Comparison of ENCODE assay signal across 8 cellular contexts in genomic region chr3:42591811-42592210, GRCh38. TPM values are rescaled to one million over a fixed set of nuclear protein-coding genes. Genes with fewer than 3 reads are reported as not detected.
A peak's percentile ranks its signal among the peaks of the same experiment; 100 is the strongest.
DNase-seq lines count a peak whose midpoint lies in the region; FAIRE-seq and TF ChIP-seq lines count a peak whose summit lies in the region.

No MANE protein-coding gene starts in this region.

- no peaks in the 10 kb centered on the region for H3K9me1 ChIP-seq in keratinocyte (ENCODE audit: control insufficient read depth, extremely low read depth, insufficient read depth, low read length)

- peaks cover 3 to 4% of the 10 kb centered on the region in 2 donors for H3K36me3 ChIP-seq in ascending aorta
- H3K36me3 ChIP-seq in keratinocyte (ENCODE audit: control insufficient read depth in 2 of 2, extremely low read depth in 1 of 2, insufficient read depth in 2 of 2, low read length in 2 of 2), result peaks cover 2 to 5% of the 10 kb centered on the region in 2 experiments
- H3K36me3 ChIP-seq in transverse colon, result peaks cover 0 to 15% (median 0%) of the 10 kb centered on the region in 4 donors

- FAIRE-seq in keratinocyte (lab: Jason Lieb, UNC), result no peak

- H3K27me3 Mint-ChIP-seq in activated naive CD4-positive, alpha-beta T cell treated with anti-CD3 and anti-CD28 coated beads, Interleukin-2, amount 10 ng/mL, durations not matched to agents 7 days and 5 days, result no peaks in the 10 kb centered on the region

- H3K9ac ChIP-seq in keratinocyte (ENCODE audit: control insufficient read depth, extremely low read depth, insufficient read depth, low read length), result peak overlapping the region; percentile 84

- peaks cover 22% of the 10 kb centered on the region for H3K79me2 ChIP-seq in keratinocyte (ENCODE audit: control insufficient read depth, insufficient read depth, low read length)

- DNase-seq in activated naive CD4-positive, alpha-beta T cell treated with anti-CD3 and anti-CD28 coated beads, Interleukin-2, amount 10 ng/mL, durations not matched to agents 7 days and 5 days, result no peak
- no peak for DNase-seq in activated naive CD4-positive, alpha-beta T cell treated with Interleukin-2 at 50 U/mL for 16 hours
- no peak for DNase-seq in ascending aorta (ENCODE audit: low spot score in 2 of 2)
- DNase-seq in keratinocyte (ENCODE audit: low read depth, low spot score), result no peak
- no peak for DNase-seq in transverse colon
- DNase-seq in anterior cingulate cortex (lab: John Stamatoyannopoulos, UW), result no peak
- no peak for DNase-seq in kidney glomerular epithelial cell (lab: John Stamatoyannopoulos, UW)
- DNase-seq in effector CD4-positive, alpha-beta T cell, result no peak

- no peak for TF ChIP-seq EP300 in transverse colon (IDR thresholded peaks at IDR 0.05; ENCODE audit: low read depth)

- dilution Hi-C loops in keratinocyte (cut with MboI; ENCODE audit: extremely low pct_ligation_motif_present, low sequenced_read_pairs), result no loop called here

- TF ChIP-seq CTCF in ascending aorta (IDR thresholded peaks at IDR 0.05) (no peak), keratinocyte (optimal IDR thresholded peaks at IDR 0.05 in 1 of 3, IDR thresholded peaks at IDR 0.05 in 1 of 3, conservative IDR thresholded peaks at IDR 0.05 in 1 of 3; ENCODE audit: extremely low read depth in 1 of 3, insufficient read depth in 2 of 3, low read length in 3 of 3) (no peak), transverse colon (IDR thresholded peaks at IDR 0.05) (no peak)

- peak overlapping the region; percentile 81 for H3K4me2 ChIP-seq in keratinocyte (ENCODE audit: control insufficient read depth, extremely low read depth, insufficient read depth, low read depth, low read length)

- TF ChIP-seq POLR2A in transverse colon (IDR thresholded peaks at IDR 0.05), result no peak

- H3K4me1 ChIP-seq in ascending aorta (peaks cover 0 to 8% of the 10 kb centered on the region in 2 donors), keratinocyte (ENCODE audit: control insufficient read depth, extremely low read depth, insufficient read depth, low read length) (peaks cover 14% of the 10 kb centered on the region), transverse colon (peaks cover 5 to 23% (median 12%) of the 10 kb centered on the region in 4 donors)

- peaks cover 40% of the 10 kb centered on the region for H3K4me1 Mint-ChIP-seq in activated naive CD4-positive, alpha-beta T cell treated with anti-CD3 and anti-CD28 coated beads, Interleukin-2, amount 10 ng/mL, durations not matched to agents 7 days and 5 days

- intact Hi-C loops in ascending aorta (cut with DNase I) (no loop called here), transverse colon (cut with DNase I; ENCODE audit: low total_unique reads) (no loop called here)

- peak overlapping the region; percentile 98 for H3K4me3 Mint-ChIP-seq in activated naive CD4-positive, alpha-beta T cell treated with anti-CD3 and anti-CD28 coated beads, Interleukin-2, amount 10 ng/mL, durations not matched to agents 7 days and 5 days

- peaks cover 40% of the 10 kb centered on the region for H3K36me3 Mint-ChIP-seq in activated naive CD4-positive, alpha-beta T cell treated with anti-CD3 and anti-CD28 coated beads, Interleukin-2, amount 10 ng/mL, durations not matched to agents 7 days and 5 days

- 63 to 70% methylated on average over 3 to 4 of the region's 4 CpGs for WGBS in transverse colon (ENCODE audit: low coverage in 1 of 2), 2 donors

- H3K27ac ChIP-seq in ascending aorta (peak overlapping the region; percentile 81 to 91), keratinocyte (ENCODE audit: control insufficient read depth, insufficient read depth, low read length) (peak overlapping the region; percentile 76), transverse colon (peak overlapping the region; percentile 87 to 93 (median 90))

- no peaks in the 10 kb centered on the region for H3K9me3 ChIP-seq in ascending aorta
- no peaks in the 10 kb centered on the region for H3K9me3 ChIP-seq in keratinocyte (ENCODE audit: control insufficient read depth, low read depth, low read length)
- no peaks in the 10 kb centered on the region for H3K9me3 ChIP-seq in transverse colon

- no peaks in the 10 kb centered on the region for H4K20me1 ChIP-seq in keratinocyte (ENCODE audit: control insufficient read depth, extremely low read depth, insufficient read depth, low read length)

- peak overlapping the region; percentile 97 for H3K27ac Mint-ChIP-seq in activated naive CD4-positive, alpha-beta T cell treated with anti-CD3 and anti-CD28 coated beads, Interleukin-2, amount 10 ng/mL, durations not matched to agents 7 days and 5 days

- CTCF ChIA-PET in activated naive CD4-positive, alpha-beta T cell treated with anti-CD3 and anti-CD28 coated beads, Interleukin-2, amount 10 ng/mL, durations not matched to agents 7 days and 5 days (lab: Charles Lee), result interaction anchor here (0.8 to 2.0 kb wide), 2 partner anchors 9 to 10 kb away, joined by 3 to 14 read pairs; partner anchors contain the start of gene NKTR

- in situ Hi-C loops in transverse colon (cut with MboI; ENCODE audit: low pct_ligation_motif_present in 1 of 4, low pct_unique_long_range_greater_than_20kb in 1 of 4, low sequenced_read_pairs in 3 of 4), result loop anchor here in 1 of 4 donors (25.0 kb wide), 1 partner anchor 170 kb away; the partner anchor contains the start of gene CCDC13

- no peak overlapping the region for H2AFZ ChIP-seq in keratinocyte (ENCODE audit: control insufficient read depth, low read length)

- H3K4me3 ChIP-seq in ascending aorta (peak overlapping the region; percentile 78 to 93), keratinocyte (ENCODE audit: control insufficient read depth in 2 of 3, extremely low read depth in 1 of 3, insufficient read depth in 2 of 3, low read depth in 1 of 3, low read length in 3 of 3) (peak overlapping the region; percentile 62 to 80 (median 79)), transverse colon (peak overlapping the region in 1 of 4 donors; percentile 90)

- no peaks in the 10 kb centered on the region for H3K9me3 Mint-ChIP-seq in activated naive CD4-positive, alpha-beta T cell treated with anti-CD3 and anti-CD28 coated beads, Interleukin-2, amount 10 ng/mL, durations not matched to agents 7 days and 5 days

- H3K27me3 ChIP-seq in ascending aorta, result no peaks in the 10 kb centered on the region
- H3K27me3 ChIP-seq in keratinocyte (ENCODE audit: control insufficient read depth, extremely low read depth, insufficient read depth, low read length), result no peaks in the 10 kb centered on the region
- H3K27me3 ChIP-seq in transverse colon, result no peaks in the 10 kb centered on the region

RNA-seq across cellular contexts. Expression of gene SS18L2, which starts 1.2 kb away (rescaled TPM):
- total RNA-seq in ascending aorta, result 1.5 TPM
- 27.6 to 48.3 TPM (median 36.2 TPM) in 3 replicates for polyA plus RNA-seq in keratinocyte
- polyA plus RNA-seq in keratinocyte (2011; ENCODE audit: low read depth), result 3.6 TPM
- 22.6 and 43.4 TPM in 2 replicates for polyA plus RNA-seq in keratinocyte (2011; cell fraction: cytosol; rRNA removed)
- 13.4 and 17.6 TPM in 2 replicates for polyA plus RNA-seq in keratinocyte (2011; cell fraction: nucleus; rRNA removed)
- 32.7 and 36.5 TPM in 2 replicates for polyA plus RNA-seq in keratinocyte (2012; ENCODE audit: low replicate concordance)
- 8.1 to 17.5 TPM (median 13.3 TPM) in 3 replicates for polyA minus RNA-seq in keratinocyte
- polyA minus RNA-seq in keratinocyte (2011; cell fraction: cytosol; rRNA and poly(A)+ RNA removed), result 22.1 TPM
- 1.7 and 4.3 TPM in 2 replicates for polyA minus RNA-seq in keratinocyte (2011; cell fraction: nucleus; rRNA and poly(A)+ RNA removed)
- total RNA-seq in transverse colon, result 10 to 100 TPM in 3 of 4 donors, 1 to 10 TPM in 1; 3.4 to 23.9 (median 15.8) TPM

RNA-seq across cellular contexts. Expression of gene NKTR, which starts 8.7 kb away (rescaled TPM):
- total RNA-seq in ascending aorta, result 41.7 TPM
- polyA plus RNA-seq in keratinocyte, result 15.2 to 38.6 TPM (median 25.3 TPM) in 3 replicates
- polyA plus RNA-seq in keratinocyte (2011; ENCODE audit: low read depth), result 129 TPM
- 4.2 and 7.9 TPM in 2 replicates for polyA plus RNA-seq in keratinocyte (2011; cell fraction: cytosol; rRNA removed)
- polyA plus RNA-seq in keratinocyte (2011; cell fraction: nucleus; rRNA removed), result 83.0 and 110 TPM in 2 replicates
- 11.3 and 17.9 TPM in 2 replicates for polyA plus RNA-seq in keratinocyte (2012; ENCODE audit: low replicate concordance)
- 4.1 to 41.1 TPM (median 10.5 TPM) in 3 replicates for polyA minus RNA-seq in keratinocyte
- polyA minus RNA-seq in keratinocyte (2011; cell fraction: cytosol; rRNA and poly(A)+ RNA removed), result 6.3 TPM
- polyA minus RNA-seq in keratinocyte (2011; cell fraction: nucleus; rRNA and poly(A)+ RNA removed), result 50.2 and 87.6 TPM in 2 replicates
- total RNA-seq in transverse colon, result 100 to 1,000 TPM in 3 of 4 donors, 10 to 100 TPM in 1; 96.3 to 172 (median 133) TPM

RNA-seq across cellular contexts. Expression of gene SEC22C, which starts 10.0 kb away (rescaled TPM):
- total RNA-seq in ascending aorta (28.3 TPM), transverse colon (10 to 100 TPM; 22.7 to 66.3 (median 32.1) TPM)
- polyA plus RNA-seq in keratinocyte, result 45.3 to 58.4 TPM (median 54.9 TPM) in 3 replicates
- 11.3 TPM for polyA plus RNA-seq in keratinocyte (2011; ENCODE audit: low read depth)
- polyA plus RNA-seq in keratinocyte (2011; cell fraction: cytosol; rRNA removed), result 37.6 and 51.8 TPM in 2 replicates
- polyA plus RNA-seq in keratinocyte (2011; cell fraction: nucleus; rRNA removed), result 39.3 and 43.7 TPM in 2 replicates
- 28.4 and 46.8 TPM in 2 replicates for polyA plus RNA-seq in keratinocyte (2012; ENCODE audit: low replicate concordance)
- 33.4 to 38.6 TPM (median 35.7 TPM) in 3 replicates for polyA minus RNA-seq in keratinocyte
- polyA minus RNA-seq in keratinocyte (2011; cell fraction: cytosol; rRNA and poly(A)+ RNA removed), result 29.7 TPM
- 18.0 and 34.1 TPM in 2 replicates for polyA minus RNA-seq in keratinocyte (2011; cell fraction: nucleus; rRNA and poly(A)+ RNA removed)
